18 cellular contexts compared by ENCODE assay signal in the genomic region with DNA sequence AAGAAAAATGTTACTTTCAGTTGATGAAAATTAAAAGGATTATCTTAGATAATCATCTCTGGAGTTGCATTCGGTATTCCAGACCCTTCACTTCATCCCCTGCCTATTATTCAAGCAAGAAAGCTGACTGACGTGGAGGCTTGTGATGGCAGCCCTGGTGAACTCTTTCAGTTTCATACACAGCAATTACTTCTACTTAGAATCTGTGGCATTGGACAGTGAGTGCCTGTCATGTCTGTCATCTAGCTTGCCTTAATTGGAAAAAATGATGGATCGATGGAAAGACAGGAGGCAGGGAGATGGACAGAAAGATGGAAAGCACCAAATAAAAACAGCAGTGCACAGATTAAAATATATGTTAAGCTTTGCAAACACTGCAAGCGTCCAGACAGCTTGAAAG.
DNase-seq lines count a peak whose midpoint lies in the region; ATAC-seq lines count a peak whose summit lies in the region.
"Had no signal": no experiment of that assay in that cellular context is flagged by ENCODE, and none has a peak within 500 bp of the region (broad histone marks: within the 10 kb centered on the region; RNA-seq: fewer than 3 reads in every experiment).

No MANE protein-coding gene starts in this region.

- no peak overlapping the region for H2BK120ac ChIP-seq in mesendoderm (ENCODE audit: low read depth, low read length)

- no peak for ATAC-seq in HG03045 (IDR thresholded peaks at IDR 0.05; ENCODE audit: unreplicated experiment)
- no peak for ATAC-seq in natural killer cell treated with Interleukin-12 subunit alpha and Interleukin-12 subunit beta and Interleukin-15 and Interleukin-18, amount 100 ng/mL, for 72 hours
- ATAC-seq: GM23338, HepG2 had no signal

- no peak overlapping the region for H3K27ac ChIP-seq in mesendoderm (ENCODE audit: low read depth, low read length)
- H3K27ac ChIP-seq: 22Rv1; BLaER1 treated with 17β-estradiol and CSF1 and Interleukin-3, amounts not matched to agents 10 nM and 100 nM had no signal

- H3K4me1 ChIP-seq in mesendoderm (ENCODE audit: control insufficient read depth, low read depth, low read length): no peaks in the 10 kb centered on the region
- H3K4me1 ChIP-seq: BLaER1 treated with 17β-estradiol and CSF1 and Interleukin-3, amounts not matched to agents 10 nM and 100 nM had no signal

- H3K23ac ChIP-seq in mesendoderm (ENCODE audit: low read length): no peak overlapping the region

- no peak overlapping the region for H3K4me3 ChIP-seq in mesendoderm (ENCODE audit: low read length)
- H3K4me3 ChIP-seq: BLaER1 treated with 17β-estradiol and CSF1 and Interleukin-3, amounts not matched to agents 10 nM and 100 nM; GM23338 had no signal

- no peak overlapping the region for H3K4me2 ChIP-seq in mesendoderm (ENCODE audit: low read length)
- H3K4me2 ChIP-seq: BLaER1 treated with 17β-estradiol and CSF1 and Interleukin-3, amounts not matched to agents 10 nM and 100 nM; GM23338 had no signal

- H3K4me1 Mint-ChIP-seq in natural killer cell treated with Interleukin-12 subunit alpha and Interleukin-12 subunit beta and Interleukin-15 and Interleukin-18, amount 100 ng/mL, for 72 hours (ENCODE audit: low read depth in 2 of 2): no peaks in the 10 kb centered on the region

- H3K9me3 Mint-ChIP-seq in natural killer cell treated with Interleukin-12 subunit alpha and Interleukin-12 subunit beta and Interleukin-15 and Interleukin-18, amount 100 ng/mL, for 72 hours: peaks cover 14% of the 10 kb centered on the region
- H3K9me3 Mint-ChIP-seq: GM23338, H9 had no signal

- no peaks in the 10 kb centered on the region for H3K79me2 ChIP-seq in mesendoderm (ENCODE audit: control insufficient read depth, insufficient read depth, low read length)

- H3K27me3 Mint-ChIP-seq in natural killer cell treated with Interleukin-12 subunit alpha and Interleukin-12 subunit beta and Interleukin-15 and Interleukin-18, amount 100 ng/mL, for 72 hours: no peaks in the 10 kb centered on the region
- H3K27me3 Mint-ChIP-seq: CD4-positive, alpha-beta T cell had no signal

- no peak overlapping the region for H3K27ac Mint-ChIP-seq in natural killer cell treated with Interleukin-12 subunit alpha and Interleukin-12 subunit beta and Interleukin-15 and Interleukin-18, amount 100 ng/mL, for 72 hours
- H3K27ac Mint-ChIP-seq: CD4-positive, alpha-beta T cell; GM23338; H9 had no signal

- no peak overlapping the region for H3K4ac ChIP-seq in mesendoderm (ENCODE audit: low read depth, low read length)

- peak overlapping the region; percentile 68 for H3K18ac ChIP-seq in mesendoderm (ENCODE audit: low read length)

- H2BK15ac ChIP-seq in mesendoderm (replicated peaks; ENCODE audit: low read depth): no peak overlapping the region

- DNase-seq in NCI-H1417 (lab: John Stamatoyannopoulos, UW): peak in 2 of 3 experiments; percentile 12 to 67
- no peak for DNase-seq in NCI-H1417 treated with DMSO at 0.1 percent for 48 hours (lab: John Stamatoyannopoulos, UW)
- peak; percentile 83 for DNase-seq in SHP77 treated with DMSO at 0.1 percent for 48 hours (lab: John Stamatoyannopoulos, UW)
- no peak for DNase-seq in mesendoderm
- no peak for DNase-seq in D341Med (ENCODE audit: low spot score)
- no peak for DNase-seq in natural killer cell treated with Interleukin-12 subunit alpha and Interleukin-12 subunit beta and Interleukin-15 and Interleukin-18, amount 100 ng/mL, for 72 hours (ENCODE audit: low spot score)
- no peak for DNase-seq in HCEC 1CT
- DNase-seq: AML-193; CD4-positive, alpha-beta T cell; DMS153; DMS79 treated with DMSO at 0.1 percent for 48 hours; EL; H9 had no signal

- WGBS in mesendoderm (ENCODE audit: extremely low coverage, insufficient coverage, low lambda C conversion rate): no CpG with 5 or more reads among the region's 4 CpGs

- H3K9ac ChIP-seq in mesendoderm (ENCODE audit: low read length): no peak overlapping the region
- H3K9ac ChIP-seq: BLaER1 treated with 17β-estradiol and CSF1 and Interleukin-3, amounts not matched to agents 10 nM and 100 nM had no signal

- H3K36me3 Mint-ChIP-seq in natural killer cell treated with Interleukin-12 subunit alpha and Interleukin-12 subunit beta and Interleukin-15 and Interleukin-18, amount 100 ng/mL, for 72 hours: peaks cover 9% of the 10 kb centered on the region

- no peak overlapping the region for H3K4me3 Mint-ChIP-seq in natural killer cell treated with Interleukin-12 subunit alpha and Interleukin-12 subunit beta and Interleukin-15 and Interleukin-18, amount 100 ng/mL, for 72 hours
- H3K4me3 Mint-ChIP-seq: CD4-positive, alpha-beta T cell; GM23338; H9 had no signal

- no peak overlapping the region for H2BK5ac ChIP-seq in mesendoderm (ENCODE audit: low read length)

- H4K8ac ChIP-seq in mesendoderm (ENCODE audit: low read depth, low read length): no peak overlapping the region

- no peaks in the 10 kb centered on the region for H3K27me3 ChIP-seq in mesendoderm (ENCODE audit: insufficient read depth, low read length, poor library complexity)
- H3K27me3 ChIP-seq: BLaER1 treated with 17β-estradiol and CSF1 and Interleukin-3, amounts not matched to agents 10 nM and 100 nM had no signal

- no peaks in the 10 kb centered on the region for H3K36me3 ChIP-seq in mesendoderm (ENCODE audit: control insufficient read depth, insufficient read depth, low read length)
- H3K36me3 ChIP-seq: BLaER1 treated with 17β-estradiol and CSF1 and Interleukin-3, amounts not matched to agents 10 nM and 100 nM had no signal

- no peak overlapping the region for H3K56ac ChIP-seq in mesendoderm (ENCODE audit: low read length)

- no peak overlapping the region for H2AK5ac ChIP-seq in mesendoderm (ENCODE audit: low read length)

- H4K5ac ChIP-seq in mesendoderm (ENCODE audit: low read length): no peak overlapping the region

- no peaks in the 10 kb centered on the region for H3K79me1 ChIP-seq in mesendoderm (ENCODE audit: low read length)

Comparison
In these comparisons a context has a peak if more than half of its experiments do, and no peak if none do; other contexts are left out.
1. DNase-seq: peak in NCI-H1417 (2 of 3) and SHP77 treated with DMSO at 0.1 percent for 48 hours (single experiment); none in NCI-H1417 treated with DMSO at 0.1 percent for 48 hours (single experiment), mesendoderm (single experiment), D341Med (single experiment), natural killer cell treated with Interleukin-12 subunit alpha and Interleukin-12 subunit beta and Interleukin-15 and Interleukin-18, amount 100 ng/mL, for 72 hours (single experiment) and HCEC 1CT (single experiment).